8 cellular contexts compared by ENCODE assay signal in genomic region chr12:26265606-26266005, GRCh38.
"Had no signal": no experiment of that assay in that cellular context is flagged by ENCODE, and none has a peak within 500 bp of the region (broad histone marks: within the 10 kb centered on the region; RNA-seq: fewer than 3 reads in every experiment).

No MANE protein-coding gene starts in this region.

- H3K9me3 Mint-ChIP-seq: HFFc6 had no signal

- H3K27ac Mint-ChIP-seq: HFFc6 had no signal

- H3K36me3 ChIP-seq: HAP-1 had no signal

- H3K4me3 Mint-ChIP-seq: HFFc6 had no signal

- H3K9ac ChIP-seq: GM23248 had no signal

- H3K4me1 ChIP-seq: HAP-1 had no signal

- H3K9me3 ChIP-seq: HAP-1 had no signal

- DNase-seq: GM23248, GOT3, H7, HFFc6, IMR-90 had no signal

- H2AFZ ChIP-seq: GM23248 had no signal

- ATAC-seq: HCT116, K562 had no signal

- H3K4me3 ChIP-seq: GM23248, HAP-1, K562 had no signal

- H3K27ac ChIP-seq: GM23248 had no signal
